In genomic region chr20:45834797-45835161, GRCh38 we compare ENCODE assay signal across 9 cellular contexts. TPM values are rescaled to one million over a fixed set of nuclear protein-coding genes. Genes with fewer than 3 reads are reported as not detected.
DNase-seq lines count a peak whose midpoint lies in the region; ATAC-seq and TF ChIP-seq lines count a peak whose summit lies in the region.
"Had no signal": no experiment of that assay in that cellular context is flagged by ENCODE, and none has a peak within 500 bp of the region (broad histone marks: within the 10 kb centered on the region; RNA-seq: fewer than 3 reads in every experiment).

No MANE protein-coding gene starts in this region.

- TF ChIP-seq POLR2A in IMR-90 (IDR thresholded peaks at IDR 0.05; ENCODE audit: low read depth, low read length): no peak

- peak overlapping the region; percentile 67; the same call in 1 of the 2 replicates for H4K91ac ChIP-seq in IMR-90 (ENCODE audit: insufficient read depth, low read depth, low read length)

- no peak overlapping the region for H3K56ac ChIP-seq in IMR-90 (ENCODE audit: extremely low read depth, insufficient read depth, low read length)

- peaks cover 6% of the 10 kb centered on the region for H3K36me3 Mint-ChIP-seq in stimulated activated effector memory CD8-positive, alpha-beta T cell treated with anti-CD3 and anti-CD28 coated beads, Interleukin-12 subunit alpha, Interleukin-12 subunit beta, amount 100 ng/mL, for 72 hours

- H3K9me3 Mint-ChIP-seq in stimulated activated effector memory CD8-positive, alpha-beta T cell treated with anti-CD3 and anti-CD28 coated beads, Interleukin-12 subunit alpha, Interleukin-12 subunit beta, amount 100 ng/mL, for 72 hours: no peaks in the 10 kb centered on the region

- intact Hi-C loops in IMR-90 (cut with micrococcal nuclease): loop anchor here (10.0 kb wide), 1 partner anchor 100 kb away; the partner anchor contains the start of gene PCIF1

- H3K27ac Mint-ChIP-seq in stimulated activated effector memory CD8-positive, alpha-beta T cell treated with anti-CD3 and anti-CD28 coated beads, Interleukin-12 subunit alpha, Interleukin-12 subunit beta, amount 100 ng/mL, for 72 hours: peak overlapping the region; percentile 23

- H3K36me3 ChIP-seq in IMR-90 (ENCODE audit: control insufficient read depth, insufficient read depth, low read length) (peaks cover 9% of the 10 kb centered on the region), iPS-20b (ENCODE audit: insufficient read depth, low read depth, low read length) (peaks cover 10% of the 10 kb centered on the region)

- dilution Hi-C loops in IMR-90 (cut with HindIII; ENCODE audit: low sequenced_read_pairs, unreplicated experiment): no loop called here

- ATAC-seq in IMR-90 (ENCODE audit: low read depth) (no peak), omental fat pad (ENCODE audit: low FRiP score) (no peak)
- ATAC-seq in stimulated activated effector memory CD8-positive, alpha-beta T cell treated with anti-CD3 and anti-CD28 coated beads, Interleukin-12 subunit alpha, Interleukin-12 subunit beta, amount 100 ng/mL, for 72 hours: no peak

- DNase-seq in IMR-90 (no peak), astrocyte of the cerebellum (ENCODE audit: low read depth) (no peak), midbrain (lab: John Stamatoyannopoulos, UW) (no peak), NCI-H526 (lab: John Stamatoyannopoulos, UW) (no peak), omental fat pad (ENCODE audit: low spot score) (no peak), COLO829 (ENCODE audit: low spot score) (no peak)
- DNase-seq in stimulated activated effector memory CD8-positive, alpha-beta T cell treated with anti-CD3 and anti-CD28 coated beads, Interleukin-12 subunit alpha, Interleukin-12 subunit beta, amount 100 ng/mL, for 72 hours (ENCODE audit: low spot score in 2 of 2): no peak

- TF ChIP-seq RAD21 in IMR-90 (IDR thresholded peaks at IDR 0.05; ENCODE audit: low read length): no peak

- CTCF ChIA-PET in IMR-90 (lab: Yijun Ruan, JAX): no interaction called here

- peak overlapping the region; percentile 98 for H3K4me2 ChIP-seq in IMR-90 (ENCODE audit: low read depth, low read length)

- H2AFZ ChIP-seq in IMR-90 (replicated peaks; ENCODE audit: low read length, poor library complexity): no peak overlapping the region

- no TSS peak for BruUV-seq in IMR-90 (replicated peaks; lab: Mats Ljungman, UMichigan)

- peak overlapping the region; percentile 92 for H2AK5ac ChIP-seq in IMR-90 (ENCODE audit: low read depth, low read length)

- POLR2A ChIA-PET in IMR-90 (lab: Charles Lee; ENCODE audit: unreplicated experiment): interaction anchor here (0.6 kb wide), 2 partner anchors 14 to 106 kb away, joined by 3 read pairs; no protein-coding TSS in a partner anchor

- peak overlapping the region; percentile 66 for H3K4me3 Mint-ChIP-seq in stimulated activated effector memory CD8-positive, alpha-beta T cell treated with anti-CD3 and anti-CD28 coated beads, Interleukin-12 subunit alpha, Interleukin-12 subunit beta, amount 100 ng/mL, for 72 hours

- H3K9me1 ChIP-seq in IMR-90 (ENCODE audit: insufficient read depth, low read length): peaks cover 17% of the 10 kb centered on the region

- H3K9ac ChIP-seq in IMR-90 (ENCODE audit: low read depth, low read length) (peak overlapping the region; percentile 94), iPS-20b (ENCODE audit: low read depth, low read length) (peak overlapping the region; percentile 71; the same call in 1 of the 2 replicates)

- no peak overlapping the region for H4K5ac ChIP-seq in IMR-90 (ENCODE audit: low read depth, low read length)

- no peak overlapping the region for H3K18ac ChIP-seq in IMR-90 (ENCODE audit: low read depth, low read length)

- H3K23ac ChIP-seq in IMR-90 (ENCODE audit: low read depth, low read length): peak overlapping the region; percentile 96

- TF ChIP-seq CTCF in IMR-90 (conservative IDR thresholded peaks at IDR 0.05; ENCODE audit: low read depth, low read length): no peak
- TF ChIP-seq CTCF in astrocyte of the cerebellum (IDR thresholded peaks at IDR 0.05; ENCODE audit: low read depth, low read length, missing control alignments): no peak
- no peak for TF ChIP-seq CTCF in omental fat pad (IDR thresholded peaks at IDR 0.05)

- H2BK20ac ChIP-seq in IMR-90 (ENCODE audit: low read depth, low read length): no peak overlapping the region

- H2AK9ac ChIP-seq in IMR-90 (replicated peaks; ENCODE audit: low read depth, low read length, poor library complexity): peak overlapping the region; percentile 97

- WGBS in IMR-90 (ENCODE audit: extremely low coverage in 2 of 2, insufficient read length in 1 of 2), 2 experiments: 95% methylated on average over 3 of the region's 14 CpGs; no CpG with 5 or more reads in 1 of the 2 experiments

- H3K4me3 ChIP-seq in IMR-90 (ENCODE audit: insufficient read depth, low read depth, low read length): peak overlapping the region; percentile 94
- peak overlapping the region; percentile 63 for H3K4me3 ChIP-seq in astrocyte of the cerebellum (ENCODE audit: low read depth, low read length)
- H3K4me3 ChIP-seq in iPS-20b (ENCODE audit: low read length): peak overlapping the region; percentile 67

- peak overlapping the region; percentile 25; the same call in 1 of the 3 replicates for H2BK15ac ChIP-seq in IMR-90 (ENCODE audit: low read depth, low read length)

- H2BK5ac ChIP-seq in IMR-90 (ENCODE audit: low read depth, low read length, poor library complexity, severe bottlenecking): no peak overlapping the region

- H3K9me3 ChIP-seq in IMR-90 (ENCODE audit: control insufficient read depth, insufficient read depth, low read length) (no peaks in the 10 kb centered on the region), iPS-20b (ENCODE audit: insufficient read depth, low read depth, low read length) (no peaks in the 10 kb centered on the region)

- H3K27me3 ChIP-seq in IMR-90 (ENCODE audit: control insufficient read depth, insufficient read depth, low read length) (no peaks in the 10 kb centered on the region), iPS-20b (ENCODE audit: insufficient read depth, low read length) (no peaks in the 10 kb centered on the region)

- H2BK120ac ChIP-seq in IMR-90 (ENCODE audit: low read depth, low read length): no peak overlapping the region

- H3K4me1 ChIP-seq in IMR-90 (ENCODE audit: control insufficient read depth, insufficient read depth, low read length) (peaks cover 18% of the 10 kb centered on the region), iPS-20b (ENCODE audit: insufficient read depth, low read length) (peaks cover 3% of the 10 kb centered on the region)

- in situ Hi-C loops in IMR-90 (cut with MboI; ENCODE audit: low sequenced_read_pairs) (no loop called here), astrocyte of the cerebellum (cut with HindIII; ENCODE audit: low sequenced_read_pairs) (no loop called here)

- 0 out of 2 replicates have a peak overlapping the region, but pooled peaks have one; percentile 1 for H3K14ac ChIP-seq in IMR-90 (replicated peaks; ENCODE audit: low read depth, low read length)

- H3K27ac ChIP-seq in IMR-90 (ENCODE audit: insufficient read depth, low read length): peak overlapping the region; percentile 4; the same call in 1 of the 2 replicates
- H3K27ac ChIP-seq in iPS-20b (ENCODE audit: low read length): no peak overlapping the region

- H4K20me1 ChIP-seq in IMR-90 (ENCODE audit: insufficient read depth, low read length): no peaks in the 10 kb centered on the region

- H4K8ac ChIP-seq in IMR-90 (ENCODE audit: low read depth in 2 of 2, low read length in 2 of 2): peak overlapping the region; percentile 68 to 69; a peak in 3 of 4 replicates

- peaks cover 15 to 27% of the 10 kb centered on the region in 2 experiments for H3K79me1 ChIP-seq in IMR-90 (ENCODE audit: low read depth in 1 of 2, low read length in 2 of 2)

- peaks cover 10% of the 10 kb centered on the region for H3K4me1 Mint-ChIP-seq in stimulated activated effector memory CD8-positive, alpha-beta T cell treated with anti-CD3 and anti-CD28 coated beads, Interleukin-12 subunit alpha, Interleukin-12 subunit beta, amount 100 ng/mL, for 72 hours

- H3K4ac ChIP-seq in IMR-90 (ENCODE audit: low read depth, low read length): peak overlapping the region; percentile 66; the same call in 1 of the 2 replicates

TF ChIP-seq in IMR-90, 13 proteins besides CTCF, POLR2A, EP300 and RAD21 (continues in another document):
- TF ChIP-seq MAFK (IDR thresholded peaks at IDR 0.05; ENCODE audit: low read depth, low read length): no peak
- no peak for TF ChIP-seq RCOR1 (IDR thresholded peaks at IDR 0.05; ENCODE audit: insufficient replicate concordance, low read length)
- TF ChIP-seq MAZ (IDR thresholded peaks at IDR 0.05; ENCODE audit: borderline replicate concordance, low read depth, low read length): no peak
- no peak for TF ChIP-seq CEBPB (IDR thresholded peaks at IDR 0.05; ENCODE audit: low read depth, low read length)
- no peak for TF ChIP-seq MXI1 (IDR thresholded peaks at IDR 0.05; ENCODE audit: borderline replicate concordance, low read depth, low read length)
- no peak for TF ChIP-seq BHLHE40 (IDR thresholded peaks at IDR 0.05; ENCODE audit: low read depth, low read length)
- TF ChIP-seq CHD1 (IDR thresholded peaks at IDR 0.05; ENCODE audit: low read depth, low read length): no peak
- no peak for TF ChIP-seq FOS (IDR thresholded peaks at IDR 0.05; ENCODE audit: low read depth, low read length)

RNA-seq across cellular contexts. Expression of gene SNX21, which starts 1.2 kb away (rescaled TPM):
- 10.0 and 11.1 TPM in 2 replicates for total RNA-seq in IMR-90 (2012; rRNA removed)
- 17.9 and 19.2 TPM in 2 replicates for polyA plus RNA-seq in IMR-90 (2012; rRNA removed)
- 29.5 and 31.6 TPM in 2 replicates for polyA plus RNA-seq in IMR-90 (2012; cell fraction: cytosol; rRNA removed)
- polyA plus RNA-seq in IMR-90 (2012; cell fraction: nucleus; rRNA removed; ENCODE audit: low replicate concordance): 25.5 and 46.9 TPM in 2 replicates
- total RNA-seq in omental fat pad: 100 to 1,000 TPM in 1 of 4 donors, 10 to 100 TPM in 3; 42.6 to 147 (median 66.8) TPM

RNA-seq across cellular contexts. Expression of gene TNNC2, which starts 7.7 kb away (rescaled TPM):
- 0.28 TPM in 1 of 2 replicates, not detected in the other for total RNA-seq in IMR-90 (2012; rRNA removed)
- 0.46 and 0.53 TPM in 2 replicates for polyA plus RNA-seq in IMR-90 (2012; rRNA removed)
- 0.31 and 0.44 TPM in 2 replicates for polyA plus RNA-seq in IMR-90 (2012; cell fraction: cytosol; rRNA removed)
- 1.8 and 4.5 TPM in 2 replicates for polyA plus RNA-seq in IMR-90 (2012; cell fraction: nucleus; rRNA removed; ENCODE audit: low replicate concordance)
- 1 to 10 TPM in 3 of 4 donors, not detected in 1; 1.2 to 2.2 (median 1.5) TPM for total RNA-seq in omental fat pad
- total RNA-seq: dermis microvascular lymphatic vessel endothelial cell had no signal

RNA-seq across cellular contexts. Expression of gene UBE2C, which starts 22.3 kb away (rescaled TPM):
- total RNA-seq in IMR-90 (2012; rRNA removed): 43.4 and 43.6 TPM in 2 replicates
- polyA plus RNA-seq in IMR-90 (2012; rRNA removed): 120 and 124 TPM in 2 replicates
- 90.8 and 151 TPM in 2 replicates for polyA plus RNA-seq in IMR-90 (2012; cell fraction: cytosol; rRNA removed)
- 24.4 and 32.9 TPM in 2 replicates for polyA plus RNA-seq in IMR-90 (2012; cell fraction: nucleus; rRNA removed; ENCODE audit: low replicate concordance)
- 10 to 100 TPM in 1 of 4 donors, 1 to 10 TPM in 1, not detected in 2; 1.4 to 10.1 TPM for total RNA-seq in omental fat pad

RNA-seq across cellular contexts. Expression of gene ACOT8, which starts 22.4 kb away (rescaled TPM):
- total RNA-seq in IMR-90 (2012; rRNA removed): 27.8 and 29.8 TPM in 2 replicates
- 47.5 and 54.3 TPM in 2 replicates for polyA plus RNA-seq in IMR-90 (2012; rRNA removed)
- 52.2 and 67.2 TPM in 2 replicates for polyA plus RNA-seq in IMR-90 (2012; cell fraction: cytosol; rRNA removed)
- polyA plus RNA-seq in IMR-90 (2012; cell fraction: nucleus; rRNA removed; ENCODE audit: low replicate concordance): 51.7 and 74.1 TPM in 2 replicates
- 10 to 100 TPM; 16.1 to 35.0 (median 30.8) TPM for total RNA-seq in omental fat pad

RNA-seq across cellular contexts. Expression of gene ZSWIM3, which starts 22.6 kb away (rescaled TPM):
- total RNA-seq in IMR-90 (2012; rRNA removed) (8.1 and 8.6 TPM in 2 replicates), omental fat pad (1 to 10 TPM; 2.3 to 5.0 (median 3.1) TPM)
- polyA plus RNA-seq in IMR-90 (2012; rRNA removed): 2.8 and 3.3 TPM in 2 replicates
- 1.6 and 2.3 TPM in 2 replicates for polyA plus RNA-seq in IMR-90 (2012; cell fraction: cytosol; rRNA removed)
- 3.4 and 3.5 TPM in 2 replicates for polyA plus RNA-seq in IMR-90 (2012; cell fraction: nucleus; rRNA removed; ENCODE audit: low replicate concordance)
